Comparison of ENCODE assay signal across 8 cellular contexts in genomic region chr15:79091204-79091867, GRCh38. TPM values are rescaled to one million over a fixed set of nuclear protein-coding genes. Genes with fewer than 3 reads are reported as not detected.
DNase-seq lines count a peak whose midpoint lies in the region; ATAC-seq and TF ChIP-seq lines count a peak whose summit lies in the region.
"Had no signal": no experiment of that assay in that cellular context is flagged by ENCODE, and none has a peak within 500 bp of the region (broad histone marks: within the 10 kb centered on the region; RNA-seq: fewer than 3 reads in every experiment).

No MANE protein-coding gene starts in this region.

- in situ Hi-C loops in GM23248 (cut with MboI): no loop called here

- no peak for TF ChIP-seq CTCF in fibroblast of mammary gland (conservative IDR thresholded peaks at IDR 0.05; ENCODE audit: control insufficient read depth, insufficient read depth, low read depth, low read length)

- H3K9me3 ChIP-seq in GM23248 (ENCODE audit: low read depth): no peaks in the 10 kb centered on the region
- no peaks in the 10 kb centered on the region for H3K9me3 ChIP-seq in skeletal muscle satellite cell (replicated peaks; ENCODE audit: low read length)

- peaks cover 61% of the 10 kb centered on the region for H3K27me3 ChIP-seq in GM23248 (replicated peaks; ENCODE audit: insufficient read depth)
- H3K27me3 ChIP-seq in skeletal muscle satellite cell (ENCODE audit: control insufficient read depth, insufficient read depth, low read length): peaks cover 91% of the 10 kb centered on the region

- DNase-seq in GM23248 (peak; percentile 43), NOMO-1 treated with DMSO at 0.1 percent for 48 hours (lab: John Stamatoyannopoulos, UW; ENCODE audit: unreplicated experiment) (peak; percentile 28), fibroblast of mammary gland (ENCODE audit: low read depth) (peak; percentile 18), DMS153 treated with DMSO at 0.1 percent for 48 hours (lab: John Stamatoyannopoulos, UW; ENCODE audit: unreplicated experiment) (no peak)

- no peak for ATAC-seq in HG03097 (IDR thresholded peaks at IDR 0.05; ENCODE audit: low FRiP score, unreplicated experiment)
- no peak for ATAC-seq in GM18873 (IDR thresholded peaks at IDR 0.05; ENCODE audit: low FRiP score, unreplicated experiment)

- H4K20me1 ChIP-seq in GM23248 (ENCODE audit: insufficient read depth): no peaks in the 10 kb centered on the region

- no peaks in the 10 kb centered on the region for H3K79me2 ChIP-seq in GM23248 (ENCODE audit: insufficient read depth)

- WGBS in GM23248 (ENCODE audit: low coverage in 1 of 2, low lambda C conversion rate in 2 of 2, missing lambda C conversion rate in 2 of 2), 2 experiments: 2% methylated on average over 41 to 52 of the region's 53 CpGs

- no peak overlapping the region for H3K27ac ChIP-seq in GM23248

- no peak overlapping the region for H2AFZ ChIP-seq in GM23248

- H3K9ac ChIP-seq in GM23248: no peak overlapping the region
- no peak overlapping the region for H3K9ac ChIP-seq in skeletal muscle satellite cell (ENCODE audit: low read depth, low read length)

- no peaks in the 10 kb centered on the region for H3F3A ChIP-seq in GM23248 (ENCODE audit: insufficient read depth)

- H3K36me3 ChIP-seq in GM23248 (ENCODE audit: low read depth) (no peaks in the 10 kb centered on the region), skeletal muscle satellite cell (ENCODE audit: insufficient read depth, low read length) (no peaks in the 10 kb centered on the region)

- H3K4me3 ChIP-seq in GM23248 (no peak overlapping the region), fibroblast of mammary gland (ENCODE audit: control insufficient read depth, low read depth, low read length) (no peak overlapping the region), skeletal muscle satellite cell (ENCODE audit: low read length) (no peak overlapping the region)

- H3K4me1 ChIP-seq in GM23248 (ENCODE audit: insufficient read depth) (no peaks in the 10 kb centered on the region), skeletal muscle satellite cell (ENCODE audit: control insufficient read depth, insufficient read depth, low read length) (peaks cover 3% of the 10 kb centered on the region)

- no peaks in the 10 kb centered on the region for H3K9me2 ChIP-seq in GM23248 (ENCODE audit: insufficient read depth)

- H3K4me2 ChIP-seq in GM23248 (ENCODE audit: unreplicated experiment) (no peak overlapping the region), skeletal muscle satellite cell (ENCODE audit: low read length) (peak overlapping the region; percentile 56)

RNA-seq across cellular contexts. Expression of gene RASGRF1, which starts 0.8 kb away (rescaled TPM):
- total RNA-seq in GM23248 (2014; rRNA removed; shearing (Covaris generic)): not detected in 2 replicates
- polyA plus RNA-seq in GM23248 (2016; fragmentation: Nextera tagmentation; extraction: Ambion mirVana): not detected in 2 replicates
- total RNA-seq in skeletal muscle satellite cell (2012; rRNA removed): not detected in 2 replicates
- total RNA-seq: endothelial cell of umbilical vein had no signal
